30 cellular contexts compared by ENCODE assay signal in genomic region chr20:13364278-13365170, GRCh38.
"Had no signal": no experiment of that assay in that cellular context is flagged by ENCODE, and none has a peak within 500 bp of the region (broad histone marks: within the 10 kb centered on the region; RNA-seq: fewer than 3 reads in every experiment).

No MANE protein-coding gene starts in this region.

- H3K4me3 ChIP-seq: ascending aorta, breast epithelium, cardiac muscle cell, colonic mucosa had no signal

- H3K4me1 ChIP-seq: ascending aorta, breast epithelium, colonic mucosa had no signal

- H3K27me3 Mint-ChIP-seq: activated CD4-positive, alpha-beta memory T cell treated with anti-CD3 and anti-CD28 coated beads for 36 hours; activated CD4-positive, alpha-beta T cell treated with anti-CD3 and anti-CD28 coated beads for 36 hours; activated CD4-positive, alpha-beta T cell treated with anti-CD3 and anti-CD28 coated beads, Interleukin-2, amount 10 ng/mL, durations not matched to agents 24 days and 14 days; activated CD8-positive, alpha-beta memory T cell treated with anti-CD3 and anti-CD28 coated beads, Interleukin-2, amount 10 ng/mL, durations not matched to agents 7 days and 5 days; activated naive CD4-positive, alpha-beta T cell treated with anti-CD3 and anti-CD28 coated beads, Interleukin-2, amount 10 ng/mL, durations not matched to agents 7 days and 5 days; activated naive CD8-positive, alpha-beta T cell treated with anti-CD3 and anti-CD28 coated beads, Interleukin-2, amount 10 ng/mL, durations not matched to agents 7 days and 5 days; T-helper 17 cell had no signal

- H3K4me1 Mint-ChIP-seq: activated CD4-positive, alpha-beta T cell treated with anti-CD3 and anti-CD28 coated beads for 36 hours; activated CD4-positive, alpha-beta T cell treated with anti-CD3 and anti-CD28 coated beads, Interleukin-2, amount 10 ng/mL, durations not matched to agents 24 days and 14 days; activated CD8-positive, alpha-beta memory T cell treated with anti-CD3 and anti-CD28 coated beads, Interleukin-2, amount 10 ng/mL, durations not matched to agents 7 days and 5 days; activated naive CD4-positive, alpha-beta T cell treated with anti-CD3 and anti-CD28 coated beads, Interleukin-2, amount 10 ng/mL, durations not matched to agents 7 days and 5 days; activated naive CD8-positive, alpha-beta T cell treated with anti-CD3 and anti-CD28 coated beads, Interleukin-2, amount 10 ng/mL, durations not matched to agents 7 days and 5 days; brain; T-helper 17 cell had no signal

- H3K4me3 Mint-ChIP-seq: activated CD4-positive, alpha-beta memory T cell treated with anti-CD3 and anti-CD28 coated beads for 36 hours; activated CD4-positive, alpha-beta T cell treated with anti-CD3 and anti-CD28 coated beads for 36 hours; activated CD4-positive, alpha-beta T cell treated with anti-CD3 and anti-CD28 coated beads, Interleukin-2, amount 10 ng/mL, durations not matched to agents 24 days and 14 days; activated CD8-positive, alpha-beta memory T cell treated with anti-CD3 and anti-CD28 coated beads, Interleukin-2, amount 10 ng/mL, durations not matched to agents 7 days and 5 days; activated CD8-positive, alpha-beta T cell treated with anti-CD3 and anti-CD28 coated beads, Interleukin-2, amount 10 ng/mL, durations not matched to agents 7 days and 5 days; activated naive CD4-positive, alpha-beta T cell treated with anti-CD3 and anti-CD28 coated beads, Interleukin-2, amount 10 ng/mL, durations not matched to agents 7 days and 5 days; activated naive CD8-positive, alpha-beta T cell treated with anti-CD3 and anti-CD28 coated beads, Interleukin-2, amount 10 ng/mL, durations not matched to agents 7 days and 5 days; activated T-cell treated with anti-CD3 and anti-CD28 coated beads, Interleukin-2, amount 50 U/mL, for 72 hours; brain; T-helper 17 cell; T-helper 2 cell treated with Interferon-gamma antibody and Interleukin-4, amounts not matched to agents 5 μg/mL and 100 μg/mL, for 36 hours had no signal

- H3K36me3 ChIP-seq: ascending aorta, breast epithelium, cardiac muscle cell, colonic mucosa had no signal

- DNase-seq: activated CD4-positive, alpha-beta memory T cell treated with anti-CD3 and anti-CD28 coated beads for 36 hours; activated CD4-positive, alpha-beta T cell treated with anti-CD3 and anti-CD28 coated beads for 36 hours; activated CD4-positive, alpha-beta T cell treated with anti-CD3 and anti-CD28 coated beads, Interleukin-2, amount 10 ng/mL, durations not matched to agents 24 days and 14 days; activated CD4-positive, CD25-positive, alpha-beta regulatory T cell; activated CD4-positive, CD25-positive, alpha-beta regulatory T cell treated with anti-CD3 and anti-CD28 coated beads, Interleukin-2, amount 50 U/mL, for 72 hours; activated CD8-positive, alpha-beta memory T cell treated with anti-CD3 and anti-CD28 coated beads, Interleukin-2, amount 10 ng/mL, durations not matched to agents 7 days and 5 days; activated CD8-positive, alpha-beta memory T cell treated with anti-CD3 and anti-CD28 coated beads, Interleukin-2, amount 50 U/mL, for 4 hours; activated CD8-positive, alpha-beta T cell treated with anti-CD3 and anti-CD28 coated beads, Interleukin-2, amount 10 ng/mL, durations not matched to agents 7 days and 5 days; activated gamma-delta T cell; activated naive CD4-positive, alpha-beta T cell; activated naive CD4-positive, alpha-beta T cell treated with anti-CD3 and anti-CD28 coated beads, Interleukin-2, amount 10 ng/mL, durations not matched to agents 7 days and 5 days; activated naive CD8-positive, alpha-beta T cell treated with anti-CD3 and anti-CD28 coated beads, Interleukin-2, amount 10 ng/mL, durations not matched to agents 7 days and 5 days; activated T-cell treated with anti-CD3 and anti-CD28 coated beads, Interleukin-2, amount 50 U/mL, for 1 hour; activated T-cell treated with anti-CD3 and anti-CD28 coated beads, Interleukin-2, amount 50 U/mL, for 72 hours; central memory CD4-positive, alpha-beta T cell; cerebellar nuclear complex; colonic mucosa; effector CD8-positive, alpha-beta T cell; foreskin fibroblast; head of caudate nucleus; T-helper 17 cell; T1000 had no signal

- H3K9me3 ChIP-seq: ascending aorta, breast epithelium, colonic mucosa had no signal

- H3K27me3 ChIP-seq: ascending aorta, breast epithelium, cardiac muscle cell, colonic mucosa had no signal

- ATAC-seq: activated CD4-positive, alpha-beta T cell treated with anti-CD3 and anti-CD28 coated beads for 36 hours; activated CD8-positive, alpha-beta memory T cell treated with anti-CD3 and anti-CD28 coated beads, Interleukin-2, amount 10 ng/mL, durations not matched to agents 7 days and 5 days; activated CD8-positive, alpha-beta T cell treated with anti-CD3 and anti-CD28 coated beads, Interleukin-2, amount 10 ng/mL, durations not matched to agents 7 days and 5 days; activated naive CD4-positive, alpha-beta T cell treated with anti-CD3 and anti-CD28 coated beads, Interleukin-2, amount 50 U/mL, for 72 hours; activated T-cell treated with anti-CD3 and anti-CD28 coated beads, Interleukin-2, amount 50 U/mL, for 72 hours; esophagus mucosa; T-helper 17 cell had no signal

- H3K36me3 Mint-ChIP-seq: activated CD4-positive, alpha-beta memory T cell treated with anti-CD3 and anti-CD28 coated beads for 36 hours; activated CD8-positive, alpha-beta memory T cell treated with anti-CD3 and anti-CD28 coated beads, Interleukin-2, amount 10 ng/mL, durations not matched to agents 7 days and 5 days; activated naive CD4-positive, alpha-beta T cell treated with anti-CD3 and anti-CD28 coated beads, Interleukin-2, amount 10 ng/mL, durations not matched to agents 7 days and 5 days; activated naive CD4-positive, alpha-beta T cell treated with anti-CD3 and anti-CD28 coated beads, Interleukin-2, amount 50 U/mL, for 72 hours; activated naive CD8-positive, alpha-beta T cell treated with anti-CD3 and anti-CD28 coated beads, Interleukin-2, amount 10 ng/mL, durations not matched to agents 7 days and 5 days; brain had no signal

- FAIRE-seq: frontal cortex had no signal

- H3K27ac Mint-ChIP-seq: activated CD4-positive, alpha-beta memory T cell treated with anti-CD3 and anti-CD28 coated beads for 36 hours; activated CD4-positive, alpha-beta T cell treated with anti-CD3 and anti-CD28 coated beads for 36 hours; activated CD4-positive, alpha-beta T cell treated with anti-CD3 and anti-CD28 coated beads, Interleukin-2, amount 10 ng/mL, durations not matched to agents 24 days and 14 days; activated CD8-positive, alpha-beta memory T cell treated with anti-CD3 and anti-CD28 coated beads, Interleukin-2, amount 10 ng/mL, durations not matched to agents 7 days and 5 days; activated CD8-positive, alpha-beta T cell treated with anti-CD3 and anti-CD28 coated beads, Interleukin-2, amount 10 ng/mL, durations not matched to agents 7 days and 5 days; activated naive CD4-positive, alpha-beta T cell treated with anti-CD3 and anti-CD28 coated beads, Interleukin-2, amount 10 ng/mL, durations not matched to agents 7 days and 5 days; activated naive CD4-positive, alpha-beta T cell treated with anti-CD3 and anti-CD28 coated beads, Interleukin-2, amount 50 U/mL, for 72 hours; activated naive CD8-positive, alpha-beta T cell treated with anti-CD3 and anti-CD28 coated beads, Interleukin-2, amount 10 ng/mL, durations not matched to agents 7 days and 5 days; activated T-cell treated with anti-CD3 and anti-CD28 coated beads, Interleukin-2, amount 50 U/mL, for 72 hours; brain; T-helper 17 cell; T-helper 2 cell treated with Interferon-gamma antibody and Interleukin-4, amounts not matched to agents 5 μg/mL and 100 μg/mL, for 36 hours had no signal

- H3K9me3 Mint-ChIP-seq: activated CD4-positive, alpha-beta memory T cell treated with anti-CD3 and anti-CD28 coated beads for 36 hours; activated CD4-positive, alpha-beta T cell treated with anti-CD3 and anti-CD28 coated beads, Interleukin-2, amount 10 ng/mL, durations not matched to agents 24 days and 14 days; activated naive CD4-positive, alpha-beta T cell treated with anti-CD3 and anti-CD28 coated beads, Interleukin-2, amount 10 ng/mL, durations not matched to agents 7 days and 5 days; activated naive CD4-positive, alpha-beta T cell treated with anti-CD3 and anti-CD28 coated beads, Interleukin-2, amount 50 U/mL, for 72 hours; T-helper 2 cell treated with Interferon-gamma antibody and Interleukin-4, amounts not matched to agents 5 μg/mL and 100 μg/mL, for 36 hours had no signal
